37 cellular contexts compared by ENCODE assay signal in the genomic region with DNA sequence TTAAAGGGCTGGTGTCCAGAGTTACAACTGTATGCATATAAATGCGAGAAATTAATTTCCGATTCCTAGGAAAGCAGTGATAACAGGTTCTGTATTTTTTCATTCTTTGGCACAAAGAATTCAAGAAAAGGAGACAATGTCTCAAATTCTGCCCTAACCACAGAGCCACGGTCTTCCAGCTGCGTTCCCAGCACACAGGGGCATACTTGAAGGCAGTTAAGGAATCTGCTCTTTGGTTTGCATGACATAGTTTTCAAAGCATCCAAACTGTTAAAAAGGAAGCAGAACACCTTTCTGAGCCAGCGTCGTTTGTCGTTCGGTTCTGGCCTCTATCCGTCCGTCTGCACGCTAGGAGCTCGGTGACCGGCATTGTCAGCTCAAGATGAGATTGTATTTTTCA.
"Had no signal": no experiment of that assay in that cellular context is flagged by ENCODE, and none has a peak within 500 bp of the region (broad histone marks: within the 10 kb centered on the region; RNA-seq: fewer than 3 reads in every experiment).

No MANE protein-coding gene starts in this region.

- H3K36me3 ChIP-seq: ascending aorta, breast epithelium, Peyer's patch, SJSA1 had no signal

- H3K9ac ChIP-seq: SK-N-SH had no signal

- H3K27ac Mint-ChIP-seq: activated CD4-positive, alpha-beta T cell treated with anti-CD3 and anti-CD28 coated beads for 36 hours; activated CD4-positive, alpha-beta T cell treated with anti-CD3 and anti-CD28 coated beads, Interleukin-2, amount 10 ng/mL, durations not matched to agents 7 days and 5 days; activated CD8-positive, alpha-beta T cell treated with anti-CD3 and anti-CD28 coated beads, Interleukin-2, amount 10 ng/mL, durations not matched to agents 7 days and 5 days; activated naive CD4-positive, alpha-beta T cell treated with anti-CD3 and anti-CD28 coated beads, Interleukin-2, amount 50 U/mL, for 24 hours; activated naive CD8-positive, alpha-beta T cell treated with anti-CD3 and anti-CD28 coated beads, Interleukin-2, amount 10 ng/mL, durations not matched to agents 7 days and 5 days; activated T-cell treated with anti-CD3 and anti-CD28 coated beads, Interleukin-2, amount 50 U/mL, for 24 hours; activated T-helper 2 cell treated with anti-CD3 and anti-CD28 coated beads, Interferon-gamma antibody, Interleukin-2, Interleukin-4, amounts not matched to agents 10 μg/mL and 5 μg/mL and 100 μg/mL, durations not matched to agents 14 hours and 24 hours and 36 hours; T-helper 1 cell treated with Interleukin-12 subunit alpha and Interleukin-12 subunit beta and Interleukin-4 antibody, amounts not matched to agents 30 μg/mL and 1 μg/mL, for 36 hours; T-helper 2 cell treated with Interferon-gamma antibody and Interleukin-4, amounts not matched to agents 5 μg/mL and 100 μg/mL, for 36 hours had no signal

- H3K4me3 Mint-ChIP-seq: activated CD4-positive, alpha-beta T cell treated with anti-CD3 and anti-CD28 coated beads for 36 hours; activated CD4-positive, alpha-beta T cell treated with anti-CD3 and anti-CD28 coated beads, Interleukin-2, amount 10 ng/mL, durations not matched to agents 7 days and 5 days; activated CD8-positive, alpha-beta T cell treated with anti-CD3 and anti-CD28 coated beads, Interleukin-2, amount 10 ng/mL, durations not matched to agents 7 days and 5 days; activated naive CD4-positive, alpha-beta T cell treated with anti-CD3 and anti-CD28 coated beads, Interleukin-2, amount 50 U/mL, for 24 hours; activated naive CD8-positive, alpha-beta T cell treated with anti-CD3 and anti-CD28 coated beads, Interleukin-2, amount 10 ng/mL, durations not matched to agents 7 days and 5 days; activated T-cell treated with anti-CD3 and anti-CD28 coated beads, Interleukin-2, amount 50 U/mL, for 24 hours; T-helper 1 cell treated with Interleukin-12 subunit alpha and Interleukin-12 subunit beta and Interleukin-4 antibody, amounts not matched to agents 30 μg/mL and 1 μg/mL, for 36 hours; T-helper 2 cell treated with Interferon-gamma antibody and Interleukin-4, amounts not matched to agents 5 μg/mL and 100 μg/mL, for 36 hours had no signal

- H3K4me1 ChIP-seq: ascending aorta, breast epithelium, SJSA1 had no signal

- H3K4me2 ChIP-seq: SK-N-SH had no signal

- H3K9me3 Mint-ChIP-seq: activated CD4-positive, alpha-beta T cell treated with anti-CD3 and anti-CD28 coated beads, Interleukin-2, amount 10 ng/mL, durations not matched to agents 7 days and 5 days; activated naive CD4-positive, alpha-beta T cell treated with anti-CD3 and anti-CD28 coated beads, Interleukin-2, amount 50 U/mL, for 24 hours; activated naive CD8-positive, alpha-beta T cell treated with anti-CD3 and anti-CD28 coated beads, Interleukin-2, amount 10 ng/mL, durations not matched to agents 7 days and 5 days; activated T-cell treated with anti-CD3 and anti-CD28 coated beads, Interleukin-2, amount 50 U/mL, for 24 hours; activated T-helper 2 cell treated with anti-CD3 and anti-CD28 coated beads, Interferon-gamma antibody, Interleukin-2, Interleukin-4, amounts not matched to agents 10 μg/mL and 5 μg/mL and 100 μg/mL, durations not matched to agents 14 hours and 24 hours and 36 hours; T-helper 1 cell treated with Interleukin-12 subunit alpha and Interleukin-12 subunit beta and Interleukin-4 antibody, amounts not matched to agents 30 μg/mL and 1 μg/mL, for 36 hours; T-helper 2 cell treated with Interferon-gamma antibody and Interleukin-4, amounts not matched to agents 5 μg/mL and 100 μg/mL, for 36 hours had no signal

- H3K4me3 ChIP-seq: ascending aorta, body of pancreas, breast epithelium, Peyer's patch, SJSA1 had no signal

- H3K36me3 Mint-ChIP-seq: activated naive CD4-positive, alpha-beta T cell treated with anti-CD3 and anti-CD28 coated beads, Interleukin-2, amount 50 U/mL, for 24 hours; activated naive CD8-positive, alpha-beta T cell treated with anti-CD3 and anti-CD28 coated beads, Interleukin-2, amount 10 ng/mL, durations not matched to agents 7 days and 5 days had no signal

- DNase-seq: activated CD4-positive, alpha-beta T cell treated with anti-CD3 and anti-CD28 coated beads for 36 hours; activated CD4-positive, alpha-beta T cell treated with anti-CD3 and anti-CD28 coated beads, Interleukin-2, amount 10 ng/mL, durations not matched to agents 7 days and 5 days; activated CD4-positive, alpha-beta T cell treated with anti-CD3 and anti-CD28 coated beads, Interleukin-2, amount 50 U/mL, for 48 hours; activated CD8-positive, alpha-beta T cell treated with anti-CD3 and anti-CD28 coated beads, Interleukin-2, amount 10 ng/mL, durations not matched to agents 7 days and 5 days; activated gamma-delta T cell; activated naive CD4-positive, alpha-beta T cell treated with Interleukin-2 at 50 U/mL for 16 hours; activated naive CD8-positive, alpha-beta T cell treated with anti-CD3 and anti-CD28 coated beads, Interleukin-2, amount 10 ng/mL, durations not matched to agents 7 days and 5 days; activated T-cell treated with anti-CD3 and anti-CD28 coated beads, Interleukin-2, amount 50 U/mL, for 24 hours; amygdala; body of pancreas; caudate nucleus; cerebellar nuclear complex; MM.1S; MV-4-11; NCI-H1092; NCI-H1436 treated with DMSO at 0.1 percent for 48 hours; NCI-H1694 treated with DMSO at 0.1 percent for 48 hours; NCI-H2029; NCI-H2171; NCI-H510A; NCI-H526; NCI-H748 treated with DMSO at 0.1 percent for 48 hours; NK-92 treated with Interleukin-12 subunit alpha and Interleukin-12 subunit beta, amount 100 ng/mL, for 24 hours; PC-3; Peyer's patch; RPMI8226; SHP77 treated with DMSO at 0.1 percent for 48 hours had no signal

- ATAC-seq: activated CD4-positive, alpha-beta T cell treated with anti-CD3 and anti-CD28 coated beads for 36 hours; activated CD4-positive, CD25-positive, alpha-beta regulatory T cell treated with anti-CD3 and anti-CD28 coated beads, Interleukin-2, amount 50 U/mL, for 24 hours; activated CD8-positive, alpha-beta T cell treated with anti-CD3 and anti-CD28 coated beads, Interleukin-2, amount 10 ng/mL, durations not matched to agents 7 days and 5 days; body of pancreas; PC-3 had no signal

- H3K4me1 Mint-ChIP-seq: activated CD4-positive, alpha-beta T cell treated with anti-CD3 and anti-CD28 coated beads for 36 hours; activated CD4-positive, alpha-beta T cell treated with anti-CD3 and anti-CD28 coated beads, Interleukin-2, amount 10 ng/mL, durations not matched to agents 7 days and 5 days; activated naive CD4-positive, alpha-beta T cell treated with anti-CD3 and anti-CD28 coated beads, Interleukin-2, amount 50 U/mL, for 24 hours; activated naive CD8-positive, alpha-beta T cell treated with anti-CD3 and anti-CD28 coated beads, Interleukin-2, amount 10 ng/mL, durations not matched to agents 7 days and 5 days had no signal

- H3K27me3 ChIP-seq: ascending aorta, body of pancreas, SJSA1 had no signal

- H3K9me3 ChIP-seq: ascending aorta, body of pancreas, breast epithelium, Peyer's patch, SK-N-SH had no signal

- H3K27ac ChIP-seq: ascending aorta, body of pancreas, breast epithelium, Peyer's patch, SJSA1 had no signal

- FAIRE-seq: TTC549 had no signal
